ENCODE assay signal across 8 cellular contexts in the genomic region with DNA sequence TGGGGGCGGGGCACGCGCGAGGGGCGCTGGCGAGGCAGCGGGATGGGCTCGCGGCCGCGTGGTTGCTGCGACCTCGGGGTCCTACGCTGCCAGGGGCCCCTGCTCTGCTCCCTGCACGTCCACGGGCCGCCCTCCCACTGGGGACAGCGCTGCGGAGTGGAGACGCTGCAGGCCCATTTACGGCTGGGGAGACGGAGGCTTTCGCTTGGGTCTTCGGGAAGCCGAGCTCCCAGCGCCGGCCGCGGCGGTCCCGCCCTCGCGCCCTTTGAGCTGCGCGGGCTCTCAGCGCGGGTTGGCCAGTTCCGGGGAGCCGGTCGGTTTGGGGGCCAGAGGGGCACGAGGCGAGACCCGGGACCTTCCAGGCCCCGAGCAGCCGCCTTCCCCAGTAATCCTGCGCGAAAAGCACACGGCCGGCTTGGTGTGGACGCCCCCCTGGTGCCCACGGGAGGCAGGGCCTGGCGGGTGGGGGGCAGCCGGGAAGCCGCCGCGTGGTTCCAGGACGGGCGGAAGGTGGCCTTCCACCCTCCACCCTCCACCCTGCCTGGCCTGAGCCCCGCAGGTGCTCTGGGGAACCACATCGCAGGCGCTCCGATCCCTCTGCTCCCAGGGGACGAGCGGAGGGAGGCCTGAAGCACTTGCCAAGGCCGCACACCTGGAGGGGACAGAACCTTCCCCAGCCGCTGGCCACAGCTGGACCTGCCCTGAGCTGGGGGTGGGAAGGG. TPM values are rescaled to one million over a fixed set of nuclear protein-coding genes. Genes with fewer than 3 reads are reported as not detected.
DNase-seq lines count a peak whose midpoint lies in the region; ATAC-seq, FAIRE-seq and TF ChIP-seq lines count a peak whose summit lies in the region.

No MANE protein-coding gene starts in this region.

- H3K4me3 ChIP-seq in dorsolateral prefrontal cortex (peak overlapping the region; percentile 62 to 98 (median 86)), mucosa of descending colon (peak overlapping the region; percentile 44)

- no peaks in the 10 kb centered on the region for H3K9me3 ChIP-seq in mucosa of descending colon

- TF ChIP-seq CTCF in dorsolateral prefrontal cortex (IDR thresholded peaks at IDR 0.05 in 54 of 56, conservative IDR thresholded peaks at IDR 0.05 in 2 of 56; ENCODE audit: low read depth in 1 of 56, partially characterized antibody in 56 of 56) (peak in 9 of 56 donors; percentile 3 to 43 (median 21)), mucosa of descending colon (IDR thresholded peaks at IDR 0.05) (no peak)

- intact Hi-C loops in dorsolateral prefrontal cortex (cut with DNase I) (loop anchor here (1.0 to 10.0 kb wide), 9 partner anchors 22 to 1014 kb away; partner anchors contain the start of genes PANK4 (in 2 of the 2), PRXL2B (in 2 of the 2), MORN1 (in 1 of the 2) and RER1 (in 1 of the 2)), mucosa of descending colon (cut with DNase I, micrococcal nuclease) (loop anchor here (5.0 to 10.0 kb wide), 2 partner anchors 134 to 1012 kb away; no protein-coding TSS in a partner anchor)

- peak overlapping the region in 57 of 59 donors; percentile 4 to 95 (median 84) for H3K27ac ChIP-seq in dorsolateral prefrontal cortex

- no peaks in the 10 kb centered on the region for H3K36me3 ChIP-seq in mucosa of descending colon (ENCODE audit: low read depth)

- TF ChIP-seq POLR2A in GM19099 (IDR thresholded peaks at IDR 0.05; ENCODE audit: extremely low read depth, insufficient read length, low read depth): peak; percentile 68

- peaks cover 44% of the 10 kb centered on the region for H3K4me1 ChIP-seq in mucosa of descending colon (ENCODE audit: low read depth)

- ATAC-seq in HG03108 (IDR thresholded peaks at IDR 0.05; ENCODE audit: unreplicated experiment): peak; percentile 9
- peak; percentile 59 for ATAC-seq in mucosa of descending colon

- DNase-seq in DMS153 (lab: John Stamatoyannopoulos, UW) (peak; percentile 29), RCC 7860 (ENCODE audit: low spot score) (peak; percentile 11), dorsolateral prefrontal cortex (no peak), mucosa of descending colon (peak in 2 of 3 donors; percentile 30 to 72), NCI-H2081 treated with DMSO at 0.1 percent for 48 hours (lab: John Stamatoyannopoulos, UW) (no peak)
- DNase-seq in activated effector memory CD4-positive, alpha-beta T cell treated with Interleukin-2 at 50 U/mL for 16 hours: no peak

- H3K27me3 ChIP-seq in dorsolateral prefrontal cortex: peaks cover 0 to 17% (median 0%) of the 10 kb centered on the region in 45 donors

- no peak for FAIRE-seq in RCC 7860 (lab: Jason Lieb, UNC)

RNA-seq across cellular contexts. Expression of gene PEX10, which starts 0.6 kb away (rescaled TPM):
- total RNA-seq in dorsolateral prefrontal cortex (10 to 100 TPM; 15.4 to 34.4 (median 24.5) TPM), mucosa of descending colon (10 to 100 TPM; 13.4 to 20.4 (median 18.4) TPM)

RNA-seq across cellular contexts. Expression of gene RER1, which starts 21.3 kb away (rescaled TPM):
- 100 to 1,000 TPM in 3 of 120 experiments, 10 to 100 TPM in 117; 62.7 to 113 (median 81.7) TPM for total RNA-seq in dorsolateral prefrontal cortex
- 100 to 1,000 TPM; 151 to 217 (median 193) TPM for total RNA-seq in mucosa of descending colon

RNA-seq across cellular contexts. Expression of gene MORN1, which starts 21.6 kb away (rescaled TPM):
- total RNA-seq in dorsolateral prefrontal cortex (10 to 100 TPM; 14.0 to 39.6 (median 25.8) TPM), mucosa of descending colon (10 to 100 TPM; 13.1 to 17.4 (median 13.4) TPM)

Comparison
In these comparisons a context has a peak if more than half of its experiments do, and no peak if none do; other contexts are left out.
1. DNase-seq: peak in DMS153 (single experiment), RCC 7860 (single experiment) and mucosa of descending colon (2 of 3); none in dorsolateral prefrontal cortex (0 of 10), activated effector memory CD4-positive, alpha-beta T cell treated with Interleukin-2 at 50 U/mL for 16 hours (single experiment) and NCI-H2081 treated with DMSO at 0.1 percent for 48 hours (single experiment).